1 cellular context compared by ENCODE assay signal in genomic region chr10:70442332-70442988, GRCh38.
A peak's percentile ranks its signal among the peaks of the same experiment; 100 is the strongest.
TF ChIP-seq lines count a peak whose summit lies in the region.

No MANE protein-coding gene starts in this region.

TF ChIP-seq in H1, 55 proteins besides CTCF, POLR2A, EP300 and RAD21:
- peak; percentile 54 for TF ChIP-seq KDM4A (IDR thresholded peaks at IDR 0.05; ENCODE audit: low read depth, low read length, severe bottlenecking)
- TF ChIP-seq, protein P1, sequence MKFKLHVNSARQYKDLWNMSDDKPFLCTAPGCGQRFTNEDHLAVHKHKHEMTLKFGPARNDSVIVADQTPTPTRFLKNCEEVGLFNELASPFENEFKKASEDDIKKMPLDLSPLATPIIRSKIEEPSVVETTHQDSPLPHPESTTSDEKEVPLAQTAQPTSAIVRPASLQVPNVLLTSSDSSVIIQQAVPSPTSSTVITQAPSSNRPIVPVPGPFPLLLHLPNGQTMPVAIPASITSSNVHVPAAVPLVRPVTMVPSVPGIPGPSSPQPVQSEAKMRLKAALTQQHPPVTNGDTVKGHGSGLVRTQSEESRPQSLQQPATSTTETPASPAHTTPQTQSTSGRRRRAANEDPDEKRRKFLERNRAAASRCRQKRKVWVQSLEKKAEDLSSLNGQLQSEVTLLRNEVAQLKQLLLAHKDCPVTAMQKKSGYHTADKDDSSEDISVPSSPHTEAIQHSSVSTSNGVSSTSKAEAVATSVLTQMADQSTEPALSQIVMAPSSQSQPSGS (IDR thresholded peaks at IDR 0.05; ENCODE audit: low read length): no peak
- TF ChIP-seq TCF12 (IDR thresholded peaks at IDR 0.05; ENCODE audit: low read depth, low read length): peak; percentile 92
- peak; percentile 78; the same call in 1 of the 2 replicates for TF ChIP-seq KDM1A (IDR thresholded peaks at IDR 0.05; ENCODE audit: borderline replicate concordance, low read length)
